8 cellular contexts compared by ENCODE assay signal in the genomic region with DNA sequence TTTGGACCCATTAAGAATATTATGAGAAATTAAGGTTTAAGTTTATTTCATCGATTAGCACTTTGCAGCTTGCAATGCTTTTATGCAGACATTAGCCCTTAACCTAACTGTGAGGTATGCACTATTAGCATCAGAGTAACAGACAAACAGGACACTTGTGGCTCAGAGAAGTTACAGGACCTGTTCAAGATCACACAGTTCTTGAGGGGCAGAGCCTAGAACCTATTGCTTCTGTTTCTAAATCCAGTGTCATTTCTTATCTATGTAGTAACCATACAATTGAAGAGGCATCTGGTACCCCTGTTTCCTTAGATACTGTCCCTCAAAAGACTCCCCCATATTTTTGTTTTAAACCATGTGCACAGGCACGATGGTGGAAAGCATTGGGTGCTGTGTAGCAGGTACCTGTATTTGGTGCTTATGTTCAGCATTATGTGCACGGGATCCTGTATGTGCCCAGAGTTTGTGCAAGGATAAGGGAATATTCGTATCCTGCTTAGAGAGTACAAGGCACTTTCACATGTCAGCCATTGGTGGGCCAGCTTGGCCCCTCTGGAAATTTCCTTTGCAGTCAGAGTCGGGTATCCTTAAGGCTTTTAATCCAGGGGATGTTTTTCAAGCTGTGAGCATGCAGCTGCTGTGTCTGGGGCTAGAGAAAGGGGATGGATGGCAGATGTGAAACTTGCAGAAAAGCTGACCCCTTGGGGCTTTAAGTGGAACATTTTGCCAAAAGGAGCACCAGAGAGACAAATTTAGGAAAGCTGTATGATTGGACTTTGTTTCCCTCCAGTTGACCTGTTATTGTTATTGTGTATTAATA. TPM values are rescaled to one million over a fixed set of nuclear protein-coding genes. Genes with fewer than 3 reads are reported as not detected.
DNase-seq lines count a peak whose midpoint lies in the region; ATAC-seq and TF ChIP-seq lines count a peak whose summit lies in the region.

No MANE protein-coding gene starts in this region.

- WGBS in trophoblast cell (ENCODE audit: extremely low coverage, insufficient coverage, insufficient read length): no CpG with 5 or more reads among the region's 5 CpGs

- DNase-seq in DMS 273 (lab: John Stamatoyannopoulos, UW; ENCODE audit: unreplicated experiment): peak; percentile 69
- no peak for DNase-seq in epithelial cell of prostate (ENCODE audit: low read depth, low spot score)
- DNase-seq in trophoblast cell: peak in 1 of 2 donors; percentile 11
- DNase-seq in HT-29 (ENCODE audit: low spot score): no peak
- no peak for DNase-seq in activated CD4-positive, CD25-positive, alpha-beta regulatory T cell (lab: John Stamatoyannopoulos, UW)

- no peak overlapping the region for H2BK12ac ChIP-seq in trophoblast cell (ENCODE audit: low read length)

- TF ChIP-seq CTCF in OCI-LY1 (IDR thresholded peaks at IDR 0.05; ENCODE audit: low read length): no peak

- H3K36me3 ChIP-seq in OCI-LY1 (ENCODE audit: insufficient read depth, low read length) (no peaks in the 10 kb centered on the region), trophoblast cell (ENCODE audit: control insufficient read depth in 1 of 2, insufficient read depth in 2 of 2, low read length in 2 of 2) (peaks cover 27 to 38% of the 10 kb centered on the region in 2 experiments)

- no peak overlapping the region for H2BK120ac ChIP-seq in trophoblast cell (ENCODE audit: insufficient read depth, low read length, poor library complexity)

- H3K9ac ChIP-seq in OCI-LY1 (ENCODE audit: low read length) (no peak overlapping the region), trophoblast cell (ENCODE audit: low read length) (no peak overlapping the region)

- H3K27ac ChIP-seq in OCI-LY1 (ENCODE audit: low read depth, low read length, poor library complexity, severe bottlenecking) (no peak overlapping the region), epithelial cell of prostate (peak overlapping the region; percentile 24), trophoblast cell (ENCODE audit: low read depth, low read length) (no peak overlapping the region)

- no peak overlapping the region for H4K8ac ChIP-seq in trophoblast cell (ENCODE audit: low read depth, low read length)

- H3K27me3 ChIP-seq in OCI-LY1 (ENCODE audit: insufficient read depth, low read length) (peaks cover 10% of the 10 kb centered on the region; the same call in 1 of the 2 replicates), trophoblast cell (ENCODE audit: insufficient read depth, low read length) (no peaks in the 10 kb centered on the region)

- H3K79me2 ChIP-seq in OCI-LY1 (ENCODE audit: insufficient read depth, low read length): no peaks in the 10 kb centered on the region
- peaks cover 19% of the 10 kb centered on the region for H3K79me2 ChIP-seq in trophoblast cell (ENCODE audit: control insufficient read depth, insufficient read depth, low read length, poor library complexity)

- ATAC-seq in HG03354 (IDR thresholded peaks at IDR 0.05; ENCODE audit: poor library complexity, severe bottlenecking, unreplicated experiment) (no peak), HG02870 (IDR thresholded peaks at IDR 0.05; ENCODE audit: unreplicated experiment) (no peak)

- no peak overlapping the region for H2AK5ac ChIP-seq in trophoblast cell (ENCODE audit: low read length)

- H3K4me1 ChIP-seq in OCI-LY1 (ENCODE audit: insufficient read depth, low read length, severe bottlenecking): peaks cover 17% of the 10 kb centered on the region
- peaks cover 23 to 27% of the 10 kb centered on the region in 2 experiments for H3K4me1 ChIP-seq in trophoblast cell (ENCODE audit: control insufficient read depth in 1 of 2, insufficient read depth in 2 of 2, low read length in 2 of 2)

- no peaks in the 10 kb centered on the region for H3K9me2 ChIP-seq in OCI-LY1 (ENCODE audit: low read depth, low read length)

- no peak overlapping the region for H4K12ac ChIP-seq in trophoblast cell (ENCODE audit: low read depth, low read length)

- peak overlapping the region; percentile 63 for H3K4me3 ChIP-seq in OCI-LY1 (ENCODE audit: low read depth, low read length, poor library complexity, severe bottlenecking)
- H3K4me3 ChIP-seq in trophoblast cell (ENCODE audit: low read depth, low read length): peak overlapping the region; percentile 91

- no peak overlapping the region for H2BK5ac ChIP-seq in trophoblast cell (ENCODE audit: low read depth, low read length, poor library complexity)

- H2AFZ ChIP-seq in OCI-LY1 (ENCODE audit: low read length) (no peak overlapping the region), trophoblast cell (ENCODE audit: insufficient read depth, low read length, poor library complexity) (no peak overlapping the region)

- no peak overlapping the region for H3K23ac ChIP-seq in trophoblast cell (ENCODE audit: low read length)

- H3K18ac ChIP-seq in trophoblast cell (ENCODE audit: low read length): no peak overlapping the region

- H3F3A ChIP-seq in OCI-LY1 (ENCODE audit: insufficient read depth, low read length): no peaks in the 10 kb centered on the region

- H3K4me2 ChIP-seq in OCI-LY1 (ENCODE audit: low read length): peak overlapping the region; percentile 84
- H3K4me2 ChIP-seq in trophoblast cell (ENCODE audit: low read length): peak overlapping the region; percentile 95

- no peak overlapping the region for H3K4ac ChIP-seq in trophoblast cell (ENCODE audit: low read depth, low read length)

- no peak overlapping the region for H3K14ac ChIP-seq in trophoblast cell (ENCODE audit: low read length)

- no peaks in the 10 kb centered on the region for H4K20me1 ChIP-seq in OCI-LY1 (ENCODE audit: insufficient read depth, low read length)

- H4K91ac ChIP-seq in trophoblast cell (ENCODE audit: low read depth, low read length): no peak overlapping the region

- peaks cover 22% of the 10 kb centered on the region for H3K79me1 ChIP-seq in trophoblast cell (ENCODE audit: low read length)

- no peaks in the 10 kb centered on the region for H3K9me3 ChIP-seq in OCI-LY1 (ENCODE audit: low read length)
- H3K9me3 ChIP-seq in trophoblast cell (ENCODE audit: insufficient read depth, low read depth, low read length): no peaks in the 10 kb centered on the region

RNA-seq across cellular contexts. Expression of a gene that starts 2.0 kb away (rescaled TPM):
- polyA plus RNA-seq in trophoblast cell (2013): 120 and 147 TPM in 2 replicates
- 0.10 and 0.42 TPM in 2 replicates for total RNA-seq in HT-29 (2014; rRNA removed; shearing (Covaris generic))
